In the genomic region with DNA sequence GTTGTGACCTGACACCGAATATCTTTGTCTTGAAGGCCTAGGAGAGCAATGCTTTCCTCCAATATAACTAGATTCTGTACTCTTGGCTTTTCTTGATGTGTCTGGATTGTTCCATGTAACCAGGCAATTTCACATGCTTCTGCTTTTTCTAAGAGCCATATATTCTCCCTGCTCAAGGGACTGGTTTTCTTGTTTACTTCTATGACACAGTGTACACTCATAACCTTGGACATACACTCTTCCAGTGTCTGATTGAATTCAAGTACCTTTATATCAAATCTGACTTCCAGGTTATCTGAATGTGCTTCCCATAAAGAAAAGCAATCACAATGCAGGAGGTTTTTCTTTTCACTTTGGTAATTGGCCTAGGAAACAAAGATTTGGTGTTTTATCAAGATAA, we compare ENCODE assay signal across 17 cellular contexts. TPM values are rescaled to one million over a fixed set of nuclear protein-coding genes. Genes with fewer than 3 reads are reported as not detected.
A peak's percentile ranks its signal among the peaks of the same experiment; 100 is the strongest.
DNase-seq lines count a peak whose midpoint lies in the region; FAIRE-seq and TF ChIP-seq lines count a peak whose summit lies in the region.
"Had no signal": no experiment of that assay in that cellular context is flagged by ENCODE, and none has a peak within 500 bp of the region (broad histone marks: within the 10 kb centered on the region; RNA-seq: fewer than 3 reads in every experiment).

No MANE protein-coding gene starts in this region.

- WGBS in mammary epithelial cell (ENCODE audit: low coverage, missing lambda C conversion rate) = 100% methylated on average over 1 of the region's 1 CpG

- CTCF ChIA-PET in mammary epithelial cell (lab: Charles Lee; ENCODE audit: low non-redundant PET) (no interaction called here), MCF 10A (lab: Yijun Ruan, JAX) (interaction anchor here (0.5 to 1.0 kb wide), 3 partner anchors 8 to 113 kb away, joined by 3 read pairs; no protein-coding TSS in a partner anchor)

- no peaks in the 10 kb centered on the region for H3K4me1 ChIP-seq in mammary epithelial cell (ENCODE audit: insufficient read depth, low read length)
- peaks cover 0 to 10% of the 10 kb centered on the region in 2 donors for H3K4me1 ChIP-seq in ascending aorta
- peaks cover 9% of the 10 kb centered on the region for H3K4me1 ChIP-seq in keratinocyte (ENCODE audit: control insufficient read depth, extremely low read depth, insufficient read depth, low read length)
- H3K4me1 ChIP-seq: SJCRH30 had no signal

- no peaks in the 10 kb centered on the region for H3K9me3 Mint-ChIP-seq in MCF 10A (ENCODE audit: unreplicated experiment)

- H3K27me3 ChIP-seq in mammary epithelial cell (ENCODE audit: insufficient read depth, low read length) (no peaks in the 10 kb centered on the region), ascending aorta (no peaks in the 10 kb centered on the region), keratinocyte (ENCODE audit: control insufficient read depth, extremely low read depth, insufficient read depth, low read length) (no peaks in the 10 kb centered on the region)
- H3K27me3 ChIP-seq: SJCRH30 had no signal

- in situ Hi-C loops in mammary epithelial cell (cut with MboI; ENCODE audit: low sequenced_read_pairs in 2 of 2) = no loop called here

- no peaks in the 10 kb centered on the region for H3K9me1 ChIP-seq in keratinocyte (ENCODE audit: control insufficient read depth, extremely low read depth, insufficient read depth, low read length)

- no peaks in the 10 kb centered on the region for H4K20me1 ChIP-seq in mammary epithelial cell (ENCODE audit: insufficient read depth, low read length)
- H4K20me1 ChIP-seq in keratinocyte (ENCODE audit: control insufficient read depth, extremely low read depth, insufficient read depth, low read length) = no peaks in the 10 kb centered on the region

- DNase-seq in mammary epithelial cell (no peak), MCF 10A (ENCODE audit: unreplicated experiment) (no peak), ascending aorta (ENCODE audit: low spot score in 2 of 2) (no peak), keratinocyte (ENCODE audit: low read depth, low spot score) (no peak), cerebellar cortex (ENCODE audit: low spot score) (no peak), mesenteric fat pad (ENCODE audit: low spot score) (no peak), ureter (ENCODE audit: low spot score) (no peak)
- DNase-seq in activated CD4-positive, alpha-beta T cell treated with anti-CD3 and anti-CD28 coated beads for 48 hours = no peak
- DNase-seq: C1 segment of cervical spinal cord, DMS153, KBM-7, NCI-H1105 treated with DMSO at 0.1 percent for 48 hours, NCI-H187 treated with DMSO at 0.1 percent for 48 hours, NCI-H2171 treated with DMSO at 0.1 percent for 48 hours, NCI-H510A, RPMI8226, SJCRH30 had no signal

- H3K4me3 Mint-ChIP-seq in MCF 10A (ENCODE audit: unreplicated experiment) = no peak overlapping the region

- no peak overlapping the region for H3K9ac ChIP-seq in mammary epithelial cell (ENCODE audit: insufficient read depth, low read length)
- H3K9ac ChIP-seq in keratinocyte (ENCODE audit: control insufficient read depth, extremely low read depth, insufficient read depth, low read length) = no peak overlapping the region

- POLR2A ChIA-PET in MCF 10A (lab: Yijun Ruan, JAX) = interaction anchor here (0.9 to 1.6 kb wide), 2 partner anchors 17 to 110 kb away, joined by 4 to 5 read pairs; no protein-coding TSS in a partner anchor

- intact Hi-C loops in mammary epithelial cell (cut with micrococcal nuclease) (no loop called here), MCF 10A (cut with micrococcal nuclease) (no loop called here), ascending aorta (cut with DNase I) (no loop called here)

- BruUV-seq in mammary epithelial cell (replicated peaks; lab: Mats Ljungman, UMichigan) (no TSS peak), MCF 10A (replicated peaks; lab: Mats Ljungman, UMichigan) (no TSS peak)

- H3K4me1 Mint-ChIP-seq in MCF 10A (ENCODE audit: insufficient read depth, unreplicated experiment) = no peaks in the 10 kb centered on the region

- FAIRE-seq in keratinocyte (lab: Jason Lieb, UNC) = no peak

- H3K4me2 ChIP-seq in mammary epithelial cell (ENCODE audit: insufficient read depth, low read depth, low read length) = no peak overlapping the region
- no peak overlapping the region for H3K4me2 ChIP-seq in keratinocyte (ENCODE audit: control insufficient read depth, extremely low read depth, insufficient read depth, low read depth, low read length)

- dilution Hi-C loops in mammary epithelial cell (cut with HindIII; ENCODE audit: low sequenced_read_pairs) = no loop called here
- dilution Hi-C loops in keratinocyte (cut with MboI; ENCODE audit: extremely low pct_ligation_motif_present, low sequenced_read_pairs) = no loop called here

- H3K9me3 ChIP-seq in mammary epithelial cell (replicated peaks; ENCODE audit: insufficient read depth, low read length) (no peaks in the 10 kb centered on the region), ascending aorta (no peaks in the 10 kb centered on the region), keratinocyte (ENCODE audit: control insufficient read depth, low read depth, low read length) (no peaks in the 10 kb centered on the region)
- H3K9me3 ChIP-seq: SJCRH30 had no signal

- no peaks in the 10 kb centered on the region for H3K27me3 Mint-ChIP-seq in MCF 10A (ENCODE audit: insufficient read depth, unreplicated experiment)

- H2AFZ ChIP-seq in mammary epithelial cell (ENCODE audit: low read depth, low read length) = peak overlapping the region; percentile 59
- H2AFZ ChIP-seq in keratinocyte (ENCODE audit: control insufficient read depth, low read length) = peak overlapping the region; percentile 1

- H3K36me3 ChIP-seq in mammary epithelial cell (ENCODE audit: insufficient read depth, low read length) (no peaks in the 10 kb centered on the region), ascending aorta (no peaks in the 10 kb centered on the region), keratinocyte (ENCODE audit: control insufficient read depth in 2 of 2, extremely low read depth in 1 of 2, insufficient read depth in 2 of 2, low read length in 2 of 2) (no peaks in the 10 kb centered on the region)
- H3K36me3 ChIP-seq: SJCRH30 had no signal

- TF ChIP-seq CTCF in mammary epithelial cell (conservative IDR thresholded peaks at IDR 0.05 in 1 of 2, IDR thresholded peaks at IDR 0.05 in 1 of 2; ENCODE audit: extremely low read depth in 1 of 2, insufficient read depth in 1 of 2, low read depth in 1 of 2, low read length in 2 of 2) = no peak
- no peak for TF ChIP-seq CTCF in MCF 10A (IDR thresholded peaks at IDR 0.05; ENCODE audit: unreplicated experiment)
- TF ChIP-seq CTCF in ascending aorta (IDR thresholded peaks at IDR 0.05) = no peak
- no peak for TF ChIP-seq CTCF in keratinocyte (optimal IDR thresholded peaks at IDR 0.05 in 1 of 3, IDR thresholded peaks at IDR 0.05 in 1 of 3, conservative IDR thresholded peaks at IDR 0.05 in 1 of 3; ENCODE audit: extremely low read depth in 1 of 3, insufficient read depth in 2 of 3, low read length in 3 of 3)

- no peaks in the 10 kb centered on the region for H3K36me3 Mint-ChIP-seq in MCF 10A (ENCODE audit: insufficient read depth, unreplicated experiment)

- H3K27ac Mint-ChIP-seq in MCF 10A (ENCODE audit: low read depth, unreplicated experiment) = no peak overlapping the region

- H3K27ac ChIP-seq in mammary epithelial cell (ENCODE audit: insufficient read depth, low read depth, low read length) = no peak overlapping the region
- H3K27ac ChIP-seq in ascending aorta = peak overlapping the region; percentile 63 to 66
- no peak overlapping the region for H3K27ac ChIP-seq in keratinocyte (ENCODE audit: control insufficient read depth, insufficient read depth, low read length)
- H3K27ac ChIP-seq: SJCRH30 had no signal

- no peaks in the 10 kb centered on the region for H3K79me2 ChIP-seq in mammary epithelial cell (ENCODE audit: insufficient read depth, low read length)
- no peaks in the 10 kb centered on the region for H3K79me2 ChIP-seq in keratinocyte (ENCODE audit: control insufficient read depth, insufficient read depth, low read length)

- H3K4me3 ChIP-seq in mammary epithelial cell (replicated peaks in 1 of 3; ENCODE audit: insufficient read depth in 1 of 3, low read depth in 2 of 3, low read length in 3 of 3) (no peak overlapping the region), ascending aorta (no peak overlapping the region), keratinocyte (ENCODE audit: control insufficient read depth in 2 of 3, extremely low read depth in 1 of 3, insufficient read depth in 2 of 3, low read depth in 1 of 3, low read length in 3 of 3) (no peak overlapping the region)
- H3K4me3 ChIP-seq: SJCRH30 had no signal

RNA-seq across cellular contexts. Expression of gene EIF4E, which starts 17.4 kb away (rescaled TPM):
- total RNA-seq in mammary epithelial cell (100 to 1,000 TPM; 104 to 113 TPM), MCF 10A (2022) (104 and 106 TPM in 2 replicates), ascending aorta (6.0 TPM), mesenteric fat pad (78.9 TPM), ureter (89.1 TPM)
- polyA plus RNA-seq in mammary epithelial cell (98.6 TPM), keratinocyte (83.2 to 150 TPM (median 146 TPM) in 3 replicates)
- polyA minus RNA-seq in mammary epithelial cell (83.1 TPM), keratinocyte (11.3 to 112 TPM (median 29.3 TPM) in 3 replicates)
- polyA plus RNA-seq in keratinocyte (2011; ENCODE audit: low read depth) = 346 TPM
- polyA plus RNA-seq in keratinocyte (2011; cell fraction: cytosol; rRNA removed) = 115 and 148 TPM in 2 replicates
- 67.9 and 117 TPM in 2 replicates for polyA plus RNA-seq in keratinocyte (2011; cell fraction: nucleus; rRNA removed)
- 94.8 and 130 TPM in 2 replicates for polyA plus RNA-seq in keratinocyte (2012; ENCODE audit: low replicate concordance)
- 75.6 TPM for polyA minus RNA-seq in keratinocyte (2011; cell fraction: cytosol; rRNA and poly(A)+ RNA removed)
- polyA minus RNA-seq in keratinocyte (2011; cell fraction: nucleus; rRNA and poly(A)+ RNA removed) = 37.8 and 68.3 TPM in 2 replicates

RNA-seq across cellular contexts. Expression of gene METAP1, which starts 49.2 kb away (rescaled TPM):
- total RNA-seq in mammary epithelial cell = 10 to 100 TPM; 67.7 to 72.7 TPM
- 73.3 TPM for polyA plus RNA-seq in mammary epithelial cell
- 145 TPM for polyA minus RNA-seq in mammary epithelial cell
- 43.5 and 61.4 TPM in 2 replicates for total RNA-seq in MCF 10A (2022)
- total RNA-seq in ascending aorta = 53.2 TPM
- polyA plus RNA-seq in keratinocyte = 43.9 to 89.4 TPM (median 88.8 TPM) in 3 replicates
- 210 TPM for polyA plus RNA-seq in keratinocyte (2011; ENCODE audit: low read depth)
- 50.3 and 90.5 TPM in 2 replicates for polyA plus RNA-seq in keratinocyte (2011; cell fraction: cytosol; rRNA removed)
- polyA plus RNA-seq in keratinocyte (2011; cell fraction: nucleus; rRNA removed) = 72.3 and 90.4 TPM in 2 replicates
- polyA plus RNA-seq in keratinocyte (2012; ENCODE audit: low replicate concordance) = 41.6 and 60.3 TPM in 2 replicates
- polyA minus RNA-seq in keratinocyte = 47.2 to 91.9 TPM (median 64.3 TPM) in 3 replicates
- 38.8 TPM for polyA minus RNA-seq in keratinocyte (2011; cell fraction: cytosol; rRNA and poly(A)+ RNA removed)
- polyA minus RNA-seq in keratinocyte (2011; cell fraction: nucleus; rRNA and poly(A)+ RNA removed) = 35.7 and 72.4 TPM in 2 replicates
- 21.3 TPM for total RNA-seq in mesenteric fat pad
- 96.5 TPM for total RNA-seq in ureter

Comparison
In these comparisons a context has a peak if more than half of its experiments do, and no peak if none do; other contexts are left out.
1. H3K27ac ChIP-seq: peak in ascending aorta (2 of 2); none in mammary epithelial cell (single experiment) and keratinocyte (single experiment).
2. RNA of gene EIF4E, which starts 17.4 kb away (total RNA-seq): 104 to 113 TPM in mammary epithelial cell, 104 to 106 TPM in MCF 10A, 89.1 TPM in ureter (single experiment) and 78.9 TPM in mesenteric fat pad (single experiment); 6.0 TPM in ascending aorta (single experiment); every median in the first group is over 10 times any median in the second.